Comparison of ENCODE assay signal across 1 cellular context in the genomic region with DNA sequence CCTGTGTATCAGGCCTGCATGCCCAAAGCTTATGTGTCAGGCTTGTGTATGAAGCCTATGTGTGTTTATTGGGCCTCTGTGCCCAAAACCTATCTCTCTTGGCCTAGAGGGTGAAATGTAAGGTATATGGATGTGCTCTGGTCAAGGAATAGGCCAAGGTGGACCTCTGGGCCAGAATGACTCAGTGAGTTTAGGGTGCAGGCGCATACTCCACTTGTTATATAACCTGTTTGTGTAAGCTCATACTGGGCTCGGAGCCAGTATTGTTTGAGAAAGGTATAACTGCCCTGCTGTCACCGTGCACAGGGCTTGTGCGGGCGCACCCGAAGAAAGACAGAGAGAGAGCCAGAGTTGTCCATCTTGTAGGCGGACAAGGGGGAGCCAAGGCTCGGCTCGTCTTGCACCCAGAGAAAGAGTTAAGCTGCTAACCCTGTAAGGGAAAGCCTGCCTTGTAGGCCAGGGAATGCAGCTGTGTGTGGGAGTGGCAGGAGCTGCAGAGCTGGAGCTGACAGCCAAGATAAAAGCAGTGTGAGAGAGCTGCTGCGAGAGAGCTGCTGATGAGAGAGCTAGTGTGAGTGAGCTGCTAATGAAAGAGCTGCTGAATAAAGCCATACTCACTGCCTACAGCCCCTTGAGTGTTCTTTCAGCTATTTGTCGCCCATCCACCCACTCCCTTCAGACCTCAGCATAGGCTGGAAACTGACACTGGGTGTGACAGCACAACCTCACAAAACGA.
A peak's percentile ranks its signal among the peaks of the same experiment; 100 is the strongest.
TF ChIP-seq lines count a peak whose summit lies in the region.

No MANE protein-coding gene starts in this region.

TF ChIP-seq in K562, 482 proteins besides CTCF, POLR2A, EP300 and RAD21 (continued from another document and continues in another):
- TF ChIP-seq, protein P1, sequence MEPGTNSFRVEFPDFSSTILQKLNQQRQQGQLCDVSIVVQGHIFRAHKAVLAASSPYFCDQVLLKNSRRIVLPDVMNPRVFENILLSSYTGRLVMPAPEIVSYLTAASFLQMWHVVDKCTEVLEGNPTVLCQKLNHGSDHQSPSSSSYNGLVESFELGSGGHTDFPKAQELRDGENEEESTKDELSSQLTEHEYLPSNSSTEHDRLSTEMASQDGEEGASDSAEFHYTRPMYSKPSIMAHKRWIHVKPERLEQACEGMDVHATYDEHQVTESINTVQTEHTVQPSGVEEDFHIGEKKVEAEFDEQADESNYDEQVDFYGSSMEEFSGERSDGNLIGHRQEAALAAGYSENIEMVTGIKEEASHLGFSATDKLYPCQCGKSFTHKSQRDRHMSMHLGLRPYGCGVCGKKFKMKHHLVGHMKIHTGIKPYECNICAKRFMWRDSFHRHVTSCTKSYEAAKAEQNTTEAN (CRISPR knock-in tag; IDR thresholded peaks at IDR 0.05), result no peak
- TF ChIP-seq PHB (CRISPR knock-in tag; IDR thresholded peaks at IDR 0.05) (no peak), CHD2 (IDR thresholded peaks at IDR 0.05; ENCODE audit: low read depth, low read length) (no peak), CSDE1 (IDR thresholded peaks at IDR 0.05) (no peak), HNRNPK (IDR thresholded peaks at IDR 0.05; ENCODE audit: low read depth, low read length, poor library complexity, severe bottlenecking) (no peak), ZNF408 (CRISPR knock-in tag; IDR thresholded peaks at IDR 0.05; ENCODE audit: low read depth) (no peak), FOXM1 (IDR thresholded peaks at IDR 0.05; ENCODE audit: low read depth) (peak; percentile 30; the same call in 1 of the 2 replicates), FOXM1 (CRISPR knock-in tag; IDR thresholded peaks at IDR 0.05; ENCODE audit: low read depth) (no peak), XRCC4 (IDR thresholded peaks at IDR 0.05; ENCODE audit: extremely low read depth, insufficient read depth, insufficient read length) (no peak), CREM (IDR thresholded peaks at IDR 0.05; ENCODE audit: low read depth) (0 out of 2 replicates have a peak, but pooled peaks have one; percentile 19), STAT5A (IDR thresholded peaks at IDR 0.05; ENCODE audit: borderline replicate concordance, low read length) (peak; percentile 25; the same call in 1 of the 2 replicates), PRPF4 (IDR thresholded peaks at IDR 0.05; ENCODE audit: insufficient read depth, low read depth, low read length, poor library complexity, severe bottlenecking) (no peak), HIVEP1 (CRISPR knock-in tag; IDR thresholded peaks at IDR 0.05) (no peak), SREBF1 (IDR thresholded peaks at IDR 0.05; ENCODE audit: borderline replicate concordance, low read depth, low read length) (no peak), ZNF133 (CRISPR knock-in tag; IDR thresholded peaks at IDR 0.05) (no peak), SP1 (CRISPR knock-in tag; IDR thresholded peaks at IDR 0.05) (no peak), HDAC8 (tag; IDR thresholded peaks at IDR 0.05) (no peak), C11orf30 (IDR thresholded peaks at IDR 0.05; ENCODE audit: low read depth) (no peak), ZNF75A (CRISPR knock-in tag; IDR thresholded peaks at IDR 0.05) (no peak), CTBP1 (IDR thresholded peaks at IDR 0.05; ENCODE audit: borderline replicate concordance) (peak; percentile 55; the same call in 1 of the 2 replicates), MTF1 (CRISPR knock-in tag; IDR thresholded peaks at IDR 0.05; ENCODE audit: borderline replicate concordance) (no peak), TFAM (CRISPR knock-in tag; conservative IDR thresholded peaks at IDR 0.05) (no peak), LARP7 (IDR thresholded peaks at IDR 0.05) (no peak), GATAD2A (IDR thresholded peaks at IDR 0.05) (no peak), ATF7 (IDR thresholded peaks at IDR 0.05) (0 out of 2 replicates have a peak, but pooled peaks have one; percentile 20), STAG1 (CRISPR knock-in tag; IDR thresholded peaks at IDR 0.05; ENCODE audit: borderline replicate concordance) (no peak), SRSF3 (IDR thresholded peaks at IDR 0.05; ENCODE audit: insufficient read depth, low read length) (no peak), ARID1B (IDR thresholded peaks at IDR 0.05) (peak; percentile 82), ZC3H8 (IDR thresholded peaks at IDR 0.05) (no peak), NBN (IDR thresholded peaks at IDR 0.05; ENCODE audit: low read depth) (no peak), CAMTA2 (CRISPR knock-in tag; conservative IDR thresholded peaks at IDR 0.05) (no peak)
- TF ChIP-seq, protein P2, sequence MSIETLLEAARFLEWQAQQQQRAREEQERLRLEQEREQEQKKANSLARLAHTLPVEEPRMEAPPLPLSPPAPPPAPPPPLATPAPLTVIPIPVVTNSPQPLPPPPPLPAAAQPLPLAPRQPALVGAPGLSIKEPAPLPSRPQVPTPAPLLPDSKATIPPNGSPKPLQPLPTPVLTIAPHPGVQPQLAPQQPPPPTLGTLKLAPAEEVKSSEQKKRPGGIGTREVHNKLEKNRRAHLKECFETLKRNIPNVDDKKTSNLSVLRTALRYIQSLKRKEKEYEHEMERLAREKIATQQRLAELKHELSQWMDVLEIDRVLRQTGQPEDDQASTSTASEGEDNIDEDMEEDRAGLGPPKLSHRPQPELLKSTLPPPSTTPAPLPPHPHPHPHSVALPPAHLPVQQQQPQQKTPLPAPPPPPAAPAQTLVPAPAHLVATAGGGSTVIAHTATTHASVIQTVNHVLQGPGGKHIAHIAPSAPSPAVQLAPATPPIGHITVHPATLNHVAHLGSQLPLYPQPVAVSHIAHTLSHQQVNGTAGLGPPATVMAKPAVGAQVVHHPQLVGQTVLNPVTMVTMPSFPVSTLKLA (conservative IDR thresholded peaks at IDR 0.05), result no peak
- TF ChIP-seq, protein P3, sequence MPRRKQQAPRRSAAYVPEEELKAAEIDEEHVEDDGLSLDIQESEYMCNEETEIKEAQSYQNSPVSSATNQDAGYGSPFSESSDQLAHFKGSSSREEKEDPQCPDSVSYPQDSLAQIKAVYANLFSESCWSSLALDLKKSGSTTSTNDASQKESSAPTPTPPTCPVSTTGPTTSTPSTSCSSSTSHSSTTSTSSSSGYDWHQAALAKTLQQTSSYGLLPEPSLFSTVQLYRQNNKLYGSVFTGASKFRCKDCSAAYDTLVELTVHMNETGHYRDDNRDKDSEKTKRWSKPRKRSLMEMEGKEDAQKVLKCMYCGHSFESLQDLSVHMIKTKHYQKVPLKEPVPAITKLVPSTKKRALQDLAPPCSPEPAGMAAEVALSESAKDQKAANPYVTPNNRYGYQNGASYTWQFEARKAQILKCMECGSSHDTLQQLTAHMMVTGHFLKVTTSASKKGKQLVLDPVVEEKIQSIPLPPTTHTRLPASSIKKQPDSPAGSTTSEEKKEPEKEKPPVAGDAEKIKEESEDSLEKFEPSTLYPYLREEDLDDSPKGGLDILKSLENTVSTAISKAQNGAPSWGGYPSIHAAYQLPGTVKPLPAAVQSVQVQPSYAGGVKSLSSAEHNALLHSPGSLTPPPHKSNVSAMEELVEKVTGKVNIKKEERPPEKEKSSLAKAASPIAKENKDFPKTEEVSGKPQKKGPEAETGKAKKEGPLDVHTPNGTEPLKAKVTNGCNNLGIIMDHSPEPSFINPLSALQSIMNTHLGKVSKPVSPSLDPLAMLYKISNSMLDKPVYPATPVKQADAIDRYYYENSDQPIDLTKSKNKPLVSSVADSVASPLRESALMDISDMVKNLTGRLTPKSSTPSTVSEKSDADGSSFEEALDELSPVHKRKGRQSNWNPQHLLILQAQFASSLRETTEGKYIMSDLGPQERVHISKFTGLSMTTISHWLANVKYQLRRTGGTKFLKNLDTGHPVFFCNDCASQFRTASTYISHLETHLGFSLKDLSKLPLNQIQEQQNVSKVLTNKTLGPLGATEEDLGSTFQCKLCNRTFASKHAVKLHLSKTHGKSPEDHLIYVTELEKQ (CRISPR knock-in tag; IDR thresholded peaks at IDR 0.05), result no peak
- TF ChIP-seq, protein P4, sequence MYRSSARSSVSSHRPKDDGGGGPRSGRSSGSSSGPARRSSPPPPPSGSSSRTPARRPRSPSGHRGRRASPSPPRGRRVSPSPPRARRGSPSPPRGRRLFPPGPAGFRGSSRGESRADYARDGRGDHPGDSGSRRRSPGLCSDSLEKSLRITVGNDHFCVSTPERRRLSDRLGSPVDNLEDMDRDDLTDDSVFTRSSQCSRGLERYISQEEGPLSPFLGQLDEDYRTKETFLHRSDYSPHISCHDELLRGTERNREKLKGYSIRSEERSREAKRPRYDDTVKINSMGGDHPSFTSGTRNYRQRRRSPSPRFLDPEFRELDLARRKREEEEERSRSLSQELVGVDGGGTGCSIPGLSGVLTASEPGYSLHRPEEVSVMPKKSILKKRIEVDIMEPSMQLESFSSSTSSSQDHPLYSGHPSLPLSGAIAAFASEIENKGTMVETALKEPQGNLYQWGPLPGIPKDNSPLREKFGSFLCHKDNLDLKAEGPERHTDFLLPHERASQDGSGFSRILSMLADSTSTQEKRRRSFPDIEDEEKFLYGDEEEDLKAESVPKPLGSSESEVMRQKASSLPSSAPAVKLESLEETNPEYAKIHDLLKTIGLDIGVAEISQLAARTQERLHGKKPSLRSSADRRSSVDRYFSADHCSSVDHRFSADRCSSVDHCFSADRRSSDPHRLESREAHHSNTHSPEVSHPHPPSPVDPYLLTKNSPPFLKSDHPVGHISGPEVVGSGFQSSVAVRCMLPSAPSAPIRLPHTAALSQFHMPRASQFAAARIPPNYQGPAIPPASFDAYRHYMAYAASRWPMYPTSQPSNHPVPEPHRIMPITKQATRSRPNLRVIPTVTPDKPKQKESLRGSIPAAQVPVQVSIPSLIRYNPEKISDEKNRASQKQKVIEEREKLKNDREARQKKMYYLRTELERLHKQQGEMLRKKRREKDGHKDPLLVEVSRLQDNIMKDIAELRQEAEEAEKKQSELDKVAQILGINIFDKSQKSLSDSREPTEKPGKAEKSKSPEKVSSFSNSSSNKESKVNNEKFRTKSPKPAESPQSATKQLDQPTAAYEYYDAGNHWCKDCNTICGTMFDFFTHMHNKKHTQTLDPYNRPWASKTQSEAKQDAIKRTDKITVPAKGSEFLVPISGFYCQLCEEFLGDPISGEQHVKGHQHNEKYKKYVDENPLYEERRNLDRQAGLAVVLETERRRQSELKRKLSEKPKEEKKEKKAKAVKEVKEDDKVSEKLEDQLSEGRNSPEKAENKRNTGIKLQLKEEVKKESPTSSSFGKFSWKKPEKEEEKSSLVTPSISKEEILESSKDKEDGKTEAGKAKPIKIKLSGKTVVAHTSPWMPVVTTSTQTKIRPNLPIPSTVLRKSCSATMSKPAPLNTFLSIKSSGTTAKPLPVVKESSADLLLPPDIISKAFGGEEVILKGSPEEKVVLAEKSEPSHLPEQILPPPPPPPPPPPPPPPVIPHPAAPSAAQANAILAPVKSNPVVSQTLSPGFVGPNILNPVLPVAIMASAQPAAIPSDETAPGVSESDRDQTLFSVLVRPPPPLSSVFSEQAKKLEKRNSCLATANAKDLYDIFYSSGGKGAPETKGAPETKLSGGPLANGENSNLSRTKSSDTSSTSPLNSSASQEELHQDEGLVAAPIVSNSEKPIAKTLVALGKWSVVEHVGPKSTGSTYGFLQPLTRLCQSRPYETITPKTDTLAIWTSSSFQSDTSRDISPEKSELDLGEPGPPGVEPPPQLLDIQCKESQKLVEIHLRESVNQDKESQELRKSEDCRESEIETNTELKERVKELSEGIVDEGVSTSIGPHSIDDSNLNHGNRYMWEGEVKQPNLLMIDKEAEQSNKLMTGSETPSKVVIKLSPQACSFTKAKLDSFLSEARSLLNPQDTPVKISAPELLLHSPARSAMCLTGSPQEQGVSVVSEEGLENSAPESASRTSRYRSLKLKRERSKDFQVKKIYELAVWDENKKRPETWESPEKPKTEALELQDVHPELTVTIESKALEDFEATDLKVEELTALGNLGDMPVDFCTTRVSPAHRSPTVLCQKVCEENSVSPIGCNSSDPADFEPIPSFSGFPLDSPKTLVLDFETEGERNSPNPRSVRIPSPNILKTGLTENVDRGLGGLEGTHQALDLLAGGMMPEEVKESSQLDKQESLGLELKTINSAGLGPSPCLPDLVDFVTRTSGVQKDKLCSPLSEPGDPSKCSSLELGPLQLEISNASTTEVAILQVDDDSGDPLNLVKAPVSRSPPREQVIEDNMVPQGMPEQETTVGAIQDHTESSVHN (IDR thresholded peaks at IDR 0.05; ENCODE audit: borderline replicate concordance in 1 of 2, low read depth in 1 of 2), result no peak
- TF ChIP-seq, protein P5, sequence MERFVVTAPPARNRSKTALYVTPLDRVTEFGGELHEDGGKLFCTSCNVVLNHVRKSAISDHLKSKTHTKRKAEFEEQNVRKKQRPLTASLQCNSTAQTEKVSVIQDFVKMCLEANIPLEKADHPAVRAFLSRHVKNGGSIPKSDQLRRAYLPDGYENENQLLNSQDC (CRISPR knock-in tag; IDR thresholded peaks at IDR 0.05), result no peak
- TF ChIP-seq, protein P6, sequence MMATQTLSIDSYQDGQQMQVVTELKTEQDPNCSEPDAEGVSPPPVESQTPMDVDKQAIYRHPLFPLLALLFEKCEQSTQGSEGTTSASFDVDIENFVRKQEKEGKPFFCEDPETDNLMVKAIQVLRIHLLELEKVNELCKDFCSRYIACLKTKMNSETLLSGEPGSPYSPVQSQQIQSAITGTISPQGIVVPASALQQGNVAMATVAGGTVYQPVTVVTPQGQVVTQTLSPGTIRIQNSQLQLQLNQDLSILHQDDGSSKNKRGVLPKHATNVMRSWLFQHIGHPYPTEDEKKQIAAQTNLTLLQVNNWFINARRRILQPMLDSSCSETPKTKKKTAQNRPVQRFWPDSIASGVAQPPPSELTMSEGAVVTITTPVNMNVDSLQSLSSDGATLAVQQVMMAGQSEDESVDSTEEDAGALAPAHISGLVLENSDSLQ (IDR thresholded peaks at IDR 0.05), result peak; percentile 73
- TF ChIP-seq, protein P7, sequence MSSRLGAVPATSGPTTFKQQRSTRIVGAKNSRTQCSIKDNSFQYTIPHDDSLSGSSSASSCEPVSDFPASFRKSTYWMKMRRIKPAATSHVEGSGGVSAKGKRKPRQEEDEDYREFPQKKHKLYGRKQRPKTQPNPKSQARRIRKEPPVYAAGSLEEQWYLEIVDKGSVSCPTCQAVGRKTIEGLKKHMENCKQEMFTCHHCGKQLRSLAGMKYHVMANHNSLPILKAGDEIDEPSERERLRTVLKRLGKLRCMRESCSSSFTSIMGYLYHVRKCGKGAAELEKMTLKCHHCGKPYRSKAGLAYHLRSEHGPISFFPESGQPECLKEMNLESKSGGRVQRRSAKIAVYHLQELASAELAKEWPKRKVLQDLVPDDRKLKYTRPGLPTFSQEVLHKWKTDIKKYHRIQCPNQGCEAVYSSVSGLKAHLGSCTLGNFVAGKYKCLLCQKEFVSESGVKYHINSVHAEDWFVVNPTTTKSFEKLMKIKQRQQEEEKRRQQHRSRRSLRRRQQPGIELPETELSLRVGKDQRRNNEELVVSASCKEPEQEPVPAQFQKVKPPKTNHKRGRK (tag; IDR thresholded peaks at IDR 0.05), result no peak
- TF ChIP-seq, protein P8, sequence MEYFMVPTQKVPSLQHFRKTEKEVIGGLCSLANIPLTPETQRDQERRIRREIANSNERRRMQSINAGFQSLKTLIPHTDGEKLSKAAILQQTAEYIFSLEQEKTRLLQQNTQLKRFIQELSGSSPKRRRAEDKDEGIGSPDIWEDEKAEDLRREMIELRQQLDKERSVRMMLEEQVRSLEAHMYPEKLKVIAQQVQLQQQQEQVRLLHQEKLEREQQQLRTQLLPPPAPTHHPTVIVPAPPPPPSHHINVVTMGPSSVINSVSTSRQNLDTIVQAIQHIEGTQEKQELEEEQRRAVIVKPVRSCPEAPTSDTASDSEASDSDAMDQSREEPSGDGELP (CRISPR knock-in tag; IDR thresholded peaks at IDR 0.05; ENCODE audit: borderline replicate concordance), result peak; percentile 71
